Comparison of ENCODE assay signal across 8 cellular contexts in the genomic region with DNA sequence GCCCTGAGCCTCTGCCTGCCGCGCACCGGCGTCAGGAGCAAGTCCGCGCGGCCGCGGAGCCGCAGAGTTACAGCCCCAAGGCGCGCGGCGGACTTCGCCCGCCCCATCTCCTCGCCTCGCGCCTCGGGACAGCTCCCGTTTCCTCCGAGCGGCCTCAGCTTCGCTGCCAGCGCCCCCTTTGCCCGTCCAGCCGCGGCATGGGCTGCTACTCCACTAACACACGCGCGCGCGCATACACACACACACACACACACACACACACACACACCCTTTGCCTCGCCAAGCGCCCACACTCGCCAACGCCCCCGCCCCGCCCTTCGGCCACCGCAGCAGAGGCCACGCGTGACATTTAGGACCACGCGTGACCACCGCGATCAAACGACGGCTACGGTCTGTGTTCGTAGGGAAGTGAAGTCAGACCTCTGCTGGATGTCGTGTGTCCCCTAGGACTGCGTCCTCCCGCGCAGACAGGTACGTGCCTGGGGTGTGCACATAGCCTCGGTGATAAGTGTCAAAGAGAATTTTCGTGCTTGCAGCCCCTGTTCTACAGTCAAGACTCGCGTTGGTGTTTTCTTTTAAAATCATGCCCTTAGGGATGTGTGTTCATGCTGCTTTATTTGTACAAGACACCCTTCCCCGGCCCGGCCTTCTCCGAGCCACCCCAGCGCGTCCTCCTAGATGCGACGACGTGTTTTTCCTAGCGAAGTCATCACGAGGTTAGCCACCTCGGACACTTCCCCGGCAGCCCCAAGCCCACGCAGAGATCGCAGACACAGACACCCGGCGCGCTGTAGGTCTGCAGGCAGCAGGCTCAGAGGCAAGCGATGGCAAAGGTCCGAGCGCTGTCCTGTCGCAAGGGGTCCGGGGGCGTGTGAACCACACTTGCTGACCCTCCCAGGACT. TPM values are rescaled to one million over a fixed set of nuclear protein-coding genes. Genes with fewer than 3 reads are reported as not detected.
A peak's percentile ranks its signal among the peaks of the same experiment; 100 is the strongest.
DNase-seq lines count a peak whose midpoint lies in the region; ATAC-seq and TF ChIP-seq lines count a peak whose summit lies in the region.

No MANE protein-coding gene starts in this region.

- H3K27me3 Mint-ChIP-seq in neural crest cell (ENCODE audit: low read depth): peaks cover 97% of the 10 kb centered on the region

- H3K4me3 Mint-ChIP-seq in neural crest cell: peak overlapping the region; percentile 89

- DNase-seq in NCI-H1417 (lab: John Stamatoyannopoulos, UW): peak; percentile 1 to 54 (median 53)
- DNase-seq in NCI-H1417 treated with DMSO at 0.1 percent for 48 hours (lab: John Stamatoyannopoulos, UW): no peak
- DNase-seq in activated CD4-positive, alpha-beta T cell treated with anti-CD3 and anti-CD28 coated beads, Interleukin-2, amount 50 U/mL, for 1 hour: peak; percentile 9
- DNase-seq in fibroblast of gingiva (ENCODE audit: low read depth): peak; percentile 73
- peak; percentile 34 for DNase-seq in neural crest cell (ENCODE audit: low read depth, low spot score)
- no peak for DNase-seq in MV-4-11 (lab: John Stamatoyannopoulos, UW)

- TF ChIP-seq CTCF in neural crest cell (conservative IDR thresholded peaks at IDR 0.05): no peak

- no peaks in the 10 kb centered on the region for H3K9me3 Mint-ChIP-seq in neural crest cell

- no peak for ATAC-seq in GM21786 (IDR thresholded peaks at IDR 0.05; ENCODE audit: unreplicated experiment)
- no peak for ATAC-seq in HG02981 (IDR thresholded peaks at IDR 0.05; ENCODE audit: unreplicated experiment)

- H3K36me3 Mint-ChIP-seq in neural crest cell (ENCODE audit: low read depth): no peaks in the 10 kb centered on the region

- H3K4me1 Mint-ChIP-seq in neural crest cell: peaks cover 35% of the 10 kb centered on the region

- H3K27ac Mint-ChIP-seq in neural crest cell (ENCODE audit: unreplicated experiment): no peak overlapping the region

RNA-seq across cellular contexts. Expression of a gene that starts 0.9 kb away (rescaled TPM):
- total RNA-seq in neural crest cell: 0.30 TPM in 1 of 2 replicates, not detected in the other

Comparison
In these comparisons a context has a peak if more than half of its experiments do, and no peak if none do; other contexts are left out.
1. DNase-seq: peak in NCI-H1417 (3 of 3), activated CD4-positive, alpha-beta T cell treated with anti-CD3 and anti-CD28 coated beads, Interleukin-2, amount 50 U/mL, for 1 hour (single experiment), fibroblast of gingiva (single experiment) and neural crest cell (single experiment); none in NCI-H1417 treated with DMSO at 0.1 percent for 48 hours (single experiment) and MV-4-11 (single experiment).